2 cellular contexts compared by ENCODE assay signal in the genomic region with DNA sequence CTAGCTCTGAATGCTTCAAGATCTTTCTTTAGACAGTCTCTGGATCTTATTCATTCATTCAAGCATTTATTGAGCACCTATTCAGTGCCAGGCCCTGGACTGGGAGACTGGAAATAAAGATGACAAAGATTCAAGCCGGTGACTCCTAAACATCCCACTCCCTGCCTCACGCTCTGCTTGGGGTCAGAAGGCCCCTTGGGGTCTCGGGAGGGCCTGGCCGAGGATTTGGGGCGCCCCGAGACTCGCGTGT.
TF ChIP-seq lines count a peak whose summit lies in the region.

No MANE protein-coding gene starts in this region.

TF ChIP-seq in IMR-90, 13 proteins besides CTCF, POLR2A, EP300 and RAD21 (continued from another document):
- no peak for TF ChIP-seq ELK1 (IDR thresholded peaks at IDR 0.05; ENCODE audit: borderline replicate concordance, low read depth, low read length)
- TF ChIP-seq SMC3 (IDR thresholded peaks at IDR 0.05; ENCODE audit: low read depth, low read length): no peak
TF ChIP-seq in IMR-90: peak in this region for 0.

TF ChIP-seq in neural cell, 6 proteins besides CTCF, POLR2A, EP300 and RAD21 (continued from another document):
- TF ChIP-seq, protein P1, sequence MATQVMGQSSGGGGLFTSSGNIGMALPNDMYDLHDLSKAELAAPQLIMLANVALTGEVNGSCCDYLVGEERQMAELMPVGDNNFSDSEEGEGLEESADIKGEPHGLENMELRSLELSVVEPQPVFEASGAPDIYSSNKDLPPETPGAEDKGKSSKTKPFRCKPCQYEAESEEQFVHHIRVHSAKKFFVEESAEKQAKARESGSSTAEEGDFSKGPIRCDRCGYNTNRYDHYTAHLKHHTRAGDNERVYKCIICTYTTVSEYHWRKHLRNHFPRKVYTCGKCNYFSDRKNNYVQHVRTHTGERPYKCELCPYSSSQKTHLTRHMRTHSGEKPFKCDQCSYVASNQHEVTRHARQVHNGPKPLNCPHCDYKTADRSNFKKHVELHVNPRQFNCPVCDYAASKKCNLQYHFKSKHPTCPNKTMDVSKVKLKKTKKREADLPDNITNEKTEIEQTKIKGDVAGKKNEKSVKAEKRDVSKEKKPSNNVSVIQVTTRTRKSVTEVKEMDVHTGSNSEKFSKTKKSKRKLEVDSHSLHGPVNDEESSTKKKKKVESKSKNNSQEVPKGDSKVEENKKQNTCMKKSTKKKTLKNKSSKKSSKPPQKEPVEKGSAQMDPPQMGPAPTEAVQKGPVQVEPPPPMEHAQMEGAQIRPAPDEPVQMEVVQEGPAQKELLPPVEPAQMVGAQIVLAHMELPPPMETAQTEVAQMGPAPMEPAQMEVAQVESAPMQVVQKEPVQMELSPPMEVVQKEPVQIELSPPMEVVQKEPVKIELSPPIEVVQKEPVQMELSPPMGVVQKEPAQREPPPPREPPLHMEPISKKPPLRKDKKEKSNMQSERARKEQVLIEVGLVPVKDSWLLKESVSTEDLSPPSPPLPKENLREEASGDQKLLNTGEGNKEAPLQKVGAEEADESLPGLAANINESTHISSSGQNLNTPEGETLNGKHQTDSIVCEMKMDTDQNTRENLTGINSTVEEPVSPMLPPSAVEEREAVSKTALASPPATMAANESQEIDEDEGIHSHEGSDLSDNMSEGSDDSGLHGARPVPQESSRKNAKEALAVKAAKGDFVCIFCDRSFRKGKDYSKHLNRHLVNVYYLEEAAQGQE (IDR thresholded peaks at IDR 0.05; ENCODE audit: borderline replicate concordance): no peak
- no peak for TF ChIP-seq SMC3 (conservative IDR thresholded peaks at IDR 0.05; ENCODE audit: poor library complexity)
TF ChIP-seq in neural cell: peak in this region for 0.
